In genomic region chr4:6493668-6494304, GRCh38 we compare ENCODE assay signal across 12 cellular contexts. TPM values are rescaled to one million over a fixed set of nuclear protein-coding genes. Genes with fewer than 3 reads are reported as not detected.
A peak's percentile ranks its signal among the peaks of the same experiment; 100 is the strongest.
DNase-seq lines count a peak whose midpoint lies in the region; ATAC-seq and TF ChIP-seq lines count a peak whose summit lies in the region.
"Had no signal": no experiment of that assay in that cellular context is flagged by ENCODE, and none has a peak within 500 bp of the region (broad histone marks: within the 10 kb centered on the region; RNA-seq: fewer than 3 reads in every experiment).

No MANE protein-coding gene starts in this region.

- no peak for TF ChIP-seq CTCF in H9 (conservative IDR thresholded peaks at IDR 0.05)
- TF ChIP-seq CTCF in nephron progenitor cell (IDR thresholded peaks at IDR 0.05): no peak
- no peak for TF ChIP-seq CTCF in osteoblast (IDR thresholded peaks at IDR 0.05; ENCODE audit: extremely low read depth, low read depth, low read length)

- H3K36me3 ChIP-seq in osteoblast (ENCODE audit: insufficient read depth, low read length): no peaks in the 10 kb centered on the region
- H3K36me3 ChIP-seq: SJCRH30 had no signal

- H3K79me1 ChIP-seq in H9 (ENCODE audit: insufficient read depth, low read depth, low read length, poor library complexity, severe bottlenecking): no peaks in the 10 kb centered on the region

- no peak overlapping the region for H4K8ac ChIP-seq in H9 (replicated peaks; ENCODE audit: insufficient read length, low read depth, low read length)

- H3K18ac ChIP-seq in H9 (ENCODE audit: insufficient read length, low read depth, low read length): peak overlapping the region; percentile 81

- H3K36me3 Mint-ChIP-seq in H9 (ENCODE audit: insufficient read depth in 1 of 3, low read depth in 3 of 3): no peaks in the 10 kb centered on the region; a peak in 1 of 7 replicates
- no peaks in the 10 kb centered on the region for H3K36me3 Mint-ChIP-seq in nephron progenitor cell (ENCODE audit: low read depth)
- no peaks in the 10 kb centered on the region for H3K36me3 Mint-ChIP-seq in activated CD4-positive, alpha-beta T cell treated with anti-CD3 and anti-CD28 coated beads, Interleukin-2, amount 10 ng/mL, durations not matched to agents 24 days and 14 days (ENCODE audit: low read depth)

- DNase-seq in H9: peak; percentile 31
- DNase-seq in NCI-H69 (lab: John Stamatoyannopoulos, UW): peak; percentile 34
- DNase-seq in nephron progenitor cell: peak; percentile 69
- DNase-seq in osteoblast (ENCODE audit: insufficient read length, low spot score, missing footprints): no peak
- no peak for DNase-seq in activated CD4-positive, alpha-beta T cell treated with anti-CD3 and anti-CD28 coated beads, Interleukin-2, amount 10 ng/mL, durations not matched to agents 24 days and 14 days
- no peak for DNase-seq in HuH-7.5 (ENCODE audit: low spot score)
- DNase-seq: activated CD4-positive, alpha-beta memory T cell treated with anti-CD3 and anti-CD28 coated beads for 36 hours; NCI-H1694; SJCRH30; stimulated activated CD4-positive, alpha-beta T cell treated with anti-CD3 and anti-CD28 coated beads, Interleukin-15, amount 100 ng/mL, for 24 hours had no signal

- H3K27ac Mint-ChIP-seq in H9: peak overlapping the region in 2 of 3 experiments; percentile 65 to 91; a peak in 4 of 7 replicates
- H3K27ac Mint-ChIP-seq in nephron progenitor cell: peak overlapping the region; percentile 2
- H3K27ac Mint-ChIP-seq in activated CD4-positive, alpha-beta T cell treated with anti-CD3 and anti-CD28 coated beads, Interleukin-2, amount 10 ng/mL, durations not matched to agents 24 days and 14 days: no peak overlapping the region
- H3K27ac Mint-ChIP-seq: activated CD4-positive, alpha-beta memory T cell treated with anti-CD3 and anti-CD28 coated beads for 36 hours had no signal

- no peak overlapping the region for H2AFZ ChIP-seq in H9 (ENCODE audit: low read length)
- no peak overlapping the region for H2AFZ ChIP-seq in osteoblast (ENCODE audit: low read length)

- no peak overlapping the region for H3K9ac ChIP-seq in H9 (ENCODE audit: extremely low read depth, insufficient read length, low read length)

- H3K79me2 ChIP-seq in H9 (ENCODE audit: insufficient read depth, low read length): no peaks in the 10 kb centered on the region
- no peaks in the 10 kb centered on the region for H3K79me2 ChIP-seq in osteoblast (ENCODE audit: insufficient read depth, low read length)

- H3K23ac ChIP-seq in H9 (ENCODE audit: insufficient read length, low read depth, low read length): no peak overlapping the region

- ATAC-seq in esophagus mucosa (peak; percentile 93), GM18907 (IDR thresholded peaks at IDR 0.05; ENCODE audit: unreplicated experiment) (no peak)

- H3K23me2 ChIP-seq in H9 (ENCODE audit: insufficient read length, low read depth, low read length, poor library complexity, severe bottlenecking): no peaks in the 10 kb centered on the region

- H3K27me3 Mint-ChIP-seq in H9 (ENCODE audit: low read depth) (peaks cover 21% of the 10 kb centered on the region), nephron progenitor cell (ENCODE audit: low read depth, poor library complexity) (peaks cover 51% of the 10 kb centered on the region)
- H3K27me3 Mint-ChIP-seq in activated CD4-positive, alpha-beta T cell treated with anti-CD3 and anti-CD28 coated beads, Interleukin-2, amount 10 ng/mL, durations not matched to agents 24 days and 14 days: no peaks in the 10 kb centered on the region

- no peak overlapping the region for H4K5ac ChIP-seq in H9 (ENCODE audit: insufficient read length, low read depth, low read length)

- no CpG with 5 or more reads among the region's 22 CpGs for WGBS in H9 (ENCODE audit: extremely low coverage, insufficient read length, low lambda C conversion rate)

- H3K4me3 Mint-ChIP-seq in H9 (no peak overlapping the region), nephron progenitor cell (peak overlapping the region; percentile 47)
- no peak overlapping the region for H3K4me3 Mint-ChIP-seq in activated CD4-positive, alpha-beta T cell treated with anti-CD3 and anti-CD28 coated beads, Interleukin-2, amount 10 ng/mL, durations not matched to agents 24 days and 14 days
- H3K4me3 Mint-ChIP-seq: activated CD4-positive, alpha-beta memory T cell treated with anti-CD3 and anti-CD28 coated beads for 36 hours had no signal

- H3K4me1 Mint-ChIP-seq in H9 (peaks cover 14 to 16% of the 10 kb centered on the region in 2 experiments), nephron progenitor cell (peaks cover 18% of the 10 kb centered on the region)
- no peaks in the 10 kb centered on the region for H3K4me1 Mint-ChIP-seq in activated CD4-positive, alpha-beta T cell treated with anti-CD3 and anti-CD28 coated beads, Interleukin-2, amount 10 ng/mL, durations not matched to agents 24 days and 14 days

- peak overlapping the region; percentile 31 for H4K91ac ChIP-seq in H9 (ENCODE audit: insufficient read length, low read depth, low read length)

- H3K4me1 ChIP-seq in H9 (ENCODE audit: insufficient read depth, low read length) (no peaks in the 10 kb centered on the region), osteoblast (ENCODE audit: insufficient read depth, low read length) (no peaks in the 10 kb centered on the region)
- H3K4me1 ChIP-seq: SJCRH30 had no signal

- H2BK120ac ChIP-seq in H9 (ENCODE audit: low read depth, low read length, poor library complexity, severe bottlenecking): no peak overlapping the region

- H3K4ac ChIP-seq in H9 (ENCODE audit: low read depth, low read length): no peak overlapping the region; the same call in 1 of the 2 replicates

- no peak overlapping the region for H3K4me3 ChIP-seq in osteoblast (ENCODE audit: insufficient read depth, low read length)
- H3K4me3 ChIP-seq: SJCRH30 had no signal

- H3K14ac ChIP-seq in H9 (ENCODE audit: insufficient read depth, low read length): peak overlapping the region; percentile 44

- no peak overlapping the region for H2AK5ac ChIP-seq in H9 (ENCODE audit: insufficient read length, low read length)

- no peak overlapping the region for H2BK15ac ChIP-seq in H9 (ENCODE audit: low read depth, low read length)

- peaks cover 0 to 3% of the 10 kb centered on the region in 2 experiments; a peak in 3 of 5 replicates for H3K9me3 Mint-ChIP-seq in H9
- H3K9me3 Mint-ChIP-seq in nephron progenitor cell: peaks cover 8% of the 10 kb centered on the region
- peaks cover 6% of the 10 kb centered on the region for H3K9me3 Mint-ChIP-seq in activated CD4-positive, alpha-beta T cell treated with anti-CD3 and anti-CD28 coated beads, Interleukin-2, amount 10 ng/mL, durations not matched to agents 24 days and 14 days

- H3K27ac ChIP-seq in H9 (ENCODE audit: insufficient read length, low read depth, low read length) (no peak overlapping the region), osteoblast (ENCODE audit: low read depth, low read length) (no peak overlapping the region)
- H3K27ac ChIP-seq: SJCRH30 had no signal

- H3K27me3 ChIP-seq in H9 (ENCODE audit: insufficient read depth, low read length) (no peaks in the 10 kb centered on the region), osteoblast (ENCODE audit: insufficient read depth, low read length) (peaks cover 5% of the 10 kb centered on the region)

- H3T11ph ChIP-seq in H9 (ENCODE audit: low read length): no peak overlapping the region

- H3K4me2 ChIP-seq in H9 (ENCODE audit: insufficient read depth, insufficient read length, low read length) (no peak overlapping the region), osteoblast (ENCODE audit: insufficient read depth, low read length) (no peak overlapping the region)

- H2BK20ac ChIP-seq in H9 (ENCODE audit: low read depth, low read length, poor library complexity, severe bottlenecking): no peak overlapping the region

- no peak overlapping the region for H3K56ac ChIP-seq in H9 (ENCODE audit: insufficient read length, low read depth, low read length)

- H2BK5ac ChIP-seq in H9 (ENCODE audit: insufficient read length, low read length): no peak overlapping the region

- intact Hi-C loops in activated CD4-positive, alpha-beta T cell treated with anti-CD3 and anti-CD28 coated beads, Interleukin-2, amount 10 ng/mL, durations not matched to agents 24 days and 14 days (cut with micrococcal nuclease): no loop called here

- no peaks in the 10 kb centered on the region for H4K20me1 ChIP-seq in H9 (ENCODE audit: control insufficient read depth, insufficient read depth, insufficient read length)
- H4K20me1 ChIP-seq in osteoblast (ENCODE audit: insufficient read depth, low read length): no peaks in the 10 kb centered on the region

- H3K9me3 ChIP-seq in H9 (ENCODE audit: control insufficient read depth, low read depth, low read length) (no peaks in the 10 kb centered on the region), osteoblast (ENCODE audit: low read depth, low read length) (no peaks in the 10 kb centered on the region)
- H3K9me3 ChIP-seq: SJCRH30 had no signal

- H2BK12ac ChIP-seq in H9 (ENCODE audit: insufficient read length, low read depth, low read length): peak overlapping the region; percentile 12

RNA-seq across cellular contexts. Expression of gene PPP2R2C, which starts 21.4 kb away (rescaled TPM):
- total RNA-seq in H9 (2021) (8.1 and 8.6 TPM in 2 replicates), esophagus mucosa (65.7 TPM), osteoblast (under 0.01 TPM in 1 of 2 replicates, not detected in the other)
- not detected in 2 replicates for total RNA-seq in activated CD4-positive, alpha-beta T cell treated with anti-CD3 and anti-CD28 coated beads, Interleukin-2, amount 10 ng/mL, durations not matched to agents 24 days and 14 days
- total RNA-seq: activated CD4-positive, alpha-beta memory T cell treated with anti-CD3 and anti-CD28 coated beads for 36 hours; SJCRH30 had no signal

Comparison
In these comparisons a context has a peak if more than half of its experiments do, and no peak if none do; other contexts are left out.
1. DNase-seq: peak in H9 (single experiment), NCI-H69 (single experiment) and nephron progenitor cell (single experiment); none in osteoblast (single experiment), activated CD4-positive, alpha-beta T cell treated with anti-CD3 and anti-CD28 coated beads, Interleukin-2, amount 10 ng/mL, durations not matched to agents 24 days and 14 days (single experiment) and HuH-7.5 (single experiment).